In the genomic region with DNA sequence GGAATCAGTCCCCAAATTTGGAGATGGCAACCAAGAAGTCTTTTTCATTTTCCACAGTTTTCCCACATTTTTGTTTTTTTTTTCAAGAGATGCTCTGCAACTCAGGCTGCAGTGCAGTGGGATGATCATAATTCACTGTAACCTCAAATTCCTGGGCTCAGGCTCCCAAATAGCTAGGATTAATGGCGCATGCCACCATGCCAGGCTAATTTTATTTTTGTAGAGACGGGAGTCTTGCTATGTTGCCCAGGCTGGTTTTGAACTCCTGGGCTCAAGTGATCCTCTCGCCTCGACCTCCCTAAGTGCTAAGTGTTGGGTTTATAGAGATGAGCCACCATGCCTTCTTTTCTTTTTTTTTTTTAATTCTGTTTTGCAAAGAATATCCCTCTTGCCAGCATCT, we compare ENCODE assay signal across 10 cellular contexts.
DNase-seq lines count a peak whose midpoint lies in the region; ATAC-seq and TF ChIP-seq lines count a peak whose summit lies in the region.
"Had no signal": no experiment of that assay in that cellular context is flagged by ENCODE, and none has a peak within 500 bp of the region (broad histone marks: within the 10 kb centered on the region; RNA-seq: fewer than 3 reads in every experiment).

No MANE protein-coding gene starts in this region.

- no peaks in the 10 kb centered on the region for H3K79me2 ChIP-seq in parathyroid adenoma

- H3K9me3 Mint-ChIP-seq in central memory CD8-positive, alpha-beta T cell, result no peaks in the 10 kb centered on the region

- peaks cover 68% of the 10 kb centered on the region for H3K4me1 Mint-ChIP-seq in central memory CD8-positive, alpha-beta T cell

- peak overlapping the region in 6 of 11 experiments; percentile 48 to 99 (median 70); a peak in 7 of 22 replicates for H3K9ac ChIP-seq in BLaER1 treated with 17β-estradiol and CSF1 and Interleukin-3, amounts not matched to agents 10 nM and 100 nM
- no peak overlapping the region for H3K9ac ChIP-seq in parathyroid adenoma

- H3K4me3 Mint-ChIP-seq in central memory CD8-positive, alpha-beta T cell, result peak overlapping the region; percentile 83

- no peak for TF ChIP-seq CTCF in parathyroid adenoma (IDR thresholded peaks at IDR 0.05)

- no peaks in the 10 kb centered on the region for H4K20me1 ChIP-seq in BLaER1 treated with 17β-estradiol and CSF1 and Interleukin-3, amounts not matched to agents 10 nM and 100 nM

- H3K36me3 ChIP-seq in BLaER1 treated with 17β-estradiol and CSF1 and Interleukin-3, amounts not matched to agents 10 nM and 100 nM, result no peaks in the 10 kb centered on the region
- H3K36me3 ChIP-seq in KOPT-K1 (ENCODE audit: insufficient read depth, low read length) (no peaks in the 10 kb centered on the region), parathyroid adenoma (ENCODE audit: control insufficient read depth, insufficient read depth, low read length) (no peaks in the 10 kb centered on the region)

- H3K27me3 ChIP-seq in BLaER1 treated with 17β-estradiol and CSF1 and Interleukin-3, amounts not matched to agents 10 nM and 100 nM, result no peaks in the 10 kb centered on the region
- H3K27me3 ChIP-seq in parathyroid adenoma (ENCODE audit: control insufficient read depth, insufficient read depth, low read length), result no peaks in the 10 kb centered on the region

- no peaks in the 10 kb centered on the region for H3K27me3 Mint-ChIP-seq in central memory CD8-positive, alpha-beta T cell

- H3K27ac ChIP-seq in BLaER1 treated with 17β-estradiol and CSF1 and Interleukin-3, amounts not matched to agents 10 nM and 100 nM, result peak overlapping the region; percentile 74 to 100 (median 99); a peak in 20 of 22 replicates
- H3K27ac ChIP-seq in KOPT-K1 (ENCODE audit: low read depth, low read length, poor library complexity, severe bottlenecking), result peak overlapping the region; percentile 45
- peak overlapping the region; percentile 99 for H3K27ac ChIP-seq in parathyroid adenoma

- DNase-seq in central memory CD8-positive, alpha-beta T cell (ENCODE audit: low spot score in 2 of 2), result no peak
- DNase-seq in NCI-H146 treated with DMSO at 0.1 percent for 48 hours (lab: John Stamatoyannopoulos, UW; ENCODE audit: unreplicated experiment) (no peak), 8988T (no peak)
- DNase-seq: activated T-cell treated with anti-CD3 and anti-CD28 coated beads, Interleukin-2, amount 50 U/mL, for 48 hours; cerebellar nuclear complex had no signal

- no peak overlapping the region for H3K4me3 ChIP-seq in BLaER1 treated with 17β-estradiol and CSF1 and Interleukin-3, amounts not matched to agents 10 nM and 100 nM
- H3K4me3 ChIP-seq in parathyroid adenoma (ENCODE audit: low read depth, low read length), result no peak overlapping the region

- ATAC-seq in central memory CD8-positive, alpha-beta T cell (replicated peaks; ENCODE audit: extremely low read depth, poor library complexity, severe bottlenecking), result no peak
- no peak for ATAC-seq in HG02938 (IDR thresholded peaks at IDR 0.05; ENCODE audit: unreplicated experiment)
- no peak for ATAC-seq in GM21367 (IDR thresholded peaks at IDR 0.05; ENCODE audit: unreplicated experiment)

- peaks cover 84 to 96% (median 89%) of the 10 kb centered on the region in 10 experiments for H3K4me1 ChIP-seq in BLaER1 treated with 17β-estradiol and CSF1 and Interleukin-3, amounts not matched to agents 10 nM and 100 nM
- H3K4me1 ChIP-seq in parathyroid adenoma, result peaks cover 12% of the 10 kb centered on the region

- peak overlapping the region; percentile 100 for H3K27ac Mint-ChIP-seq in central memory CD8-positive, alpha-beta T cell (ENCODE audit: low read depth)

- H2AFZ ChIP-seq in parathyroid adenoma, result no peak overlapping the region

- H3K36me3 Mint-ChIP-seq in central memory CD8-positive, alpha-beta T cell (ENCODE audit: insufficient read depth), result peaks cover 37% of the 10 kb centered on the region

- no peaks in the 10 kb centered on the region for H3K9me3 ChIP-seq in BLaER1 treated with 17β-estradiol and CSF1 and Interleukin-3, amounts not matched to agents 10 nM and 100 nM (replicated peaks in 1 of 11)
- H3K9me3 ChIP-seq in KOPT-K1 (ENCODE audit: insufficient read depth, low read length, poor library complexity, severe bottlenecking) (no peaks in the 10 kb centered on the region), parathyroid adenoma (ENCODE audit: control insufficient read depth, low read length) (no peaks in the 10 kb centered on the region)

- H3K4me2 ChIP-seq in BLaER1 treated with 17β-estradiol and CSF1 and Interleukin-3, amounts not matched to agents 10 nM and 100 nM, result peak overlapping the region; percentile 88 to 97 (median 91)
- H3K4me2 ChIP-seq in parathyroid adenoma (ENCODE audit: low read length), result no peak overlapping the region

Comparison
In these comparisons a context has a peak if more than half of its experiments do, and no peak if none do; other contexts are left out.
1. H3K27ac ChIP-seq: peak in every context shown above with its lines; median percentile 99 in BLaER1 treated with 17β-estradiol and CSF1 and Interleukin-3, amounts not matched to agents 10 nM and 100 nM; 99 in parathyroid adenoma; 45 in KOPT-K1.